Comparison of ENCODE assay signal across 8 cellular contexts in the genomic region with DNA sequence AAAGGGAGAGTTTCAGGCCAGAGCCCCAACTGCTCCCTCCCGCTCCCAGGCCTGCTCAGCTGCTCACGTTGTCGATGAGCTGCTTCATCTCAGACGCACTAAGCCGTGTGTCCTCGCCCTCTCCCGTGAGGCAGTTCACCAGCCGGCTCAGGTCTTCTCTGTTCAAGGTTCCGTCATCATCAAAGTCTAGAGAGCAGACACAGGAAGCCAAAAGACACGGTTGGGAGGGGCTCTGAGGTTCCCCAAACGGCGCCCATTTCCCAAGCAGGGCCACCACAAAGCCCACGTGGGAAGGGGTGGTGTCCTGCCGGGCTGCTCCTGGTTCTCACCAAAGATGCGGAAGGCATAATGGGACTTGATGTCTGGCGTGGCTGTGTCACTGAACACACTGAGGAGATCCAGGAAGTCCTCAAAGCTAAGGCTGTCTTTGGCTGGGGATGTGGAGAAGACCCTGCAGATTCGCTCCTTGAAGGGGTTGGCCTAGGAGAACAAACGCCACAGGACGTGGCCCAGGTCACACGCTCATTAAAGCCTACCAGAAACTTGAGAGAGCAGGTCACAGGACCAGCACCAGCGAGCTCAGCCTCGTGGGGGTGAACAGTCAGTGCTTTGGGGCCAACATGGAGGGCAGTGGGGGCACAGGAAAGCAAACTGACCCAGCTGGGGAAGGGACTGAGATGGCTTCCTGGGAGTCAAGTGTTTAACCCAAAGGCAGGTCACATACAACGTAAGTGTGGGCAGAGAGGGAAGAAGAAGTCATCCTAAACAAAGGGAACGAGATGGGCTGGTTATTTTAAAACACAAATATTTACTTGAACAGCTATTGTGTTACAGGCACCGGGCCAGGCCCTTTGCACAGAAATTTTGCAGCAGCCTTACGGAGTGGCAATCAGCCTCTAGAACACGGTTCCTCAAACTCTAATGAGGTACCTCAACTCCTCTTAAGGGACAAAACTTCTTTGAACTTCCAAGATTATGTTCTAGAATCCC. TPM values are rescaled to one million over a fixed set of nuclear protein-coding genes. Genes with fewer than 3 reads are reported as not detected.
DNase-seq lines count a peak whose midpoint lies in the region; ATAC-seq and TF ChIP-seq lines count a peak whose summit lies in the region.

No MANE protein-coding gene starts in this region.

- H3K36me3 ChIP-seq in GM23248 (ENCODE audit: low read depth) = no peaks in the 10 kb centered on the region

- H4K20me1 ChIP-seq in GM23248 (ENCODE audit: insufficient read depth) = no peaks in the 10 kb centered on the region

- DNase-seq in activated CD4-positive, alpha-beta T cell treated with anti-CD3 and anti-CD28 coated beads, Interleukin-2, amount 50 U/mL, for 4 hours = peak; percentile 69 to 74
- DNase-seq in epithelial cell of esophagus (ENCODE audit: low read depth) (peak; percentile 30), cortex of kidney (lab: John Stamatoyannopoulos, UW) (no peak), GM23248 (no peak), NCI-H1694 (lab: John Stamatoyannopoulos, UW) (no peak)
- peak; percentile 46 to 52 for DNase-seq in stimulated activated CD4-positive, alpha-beta T cell treated with anti-CD3 and anti-CD28 coated beads, Interleukin-2, amount 100 ng/mL, for 48 hours

- no peak overlapping the region for H3K9ac ChIP-seq in GM23248

- WGBS in GM23248 (ENCODE audit: low coverage in 1 of 2, low lambda C conversion rate in 2 of 2, missing lambda C conversion rate in 2 of 2), 2 experiments = 81 to 84% methylated on average over 24 to 27 of the region's 27 CpGs

- H3K4me1 ChIP-seq in GM23248 (ENCODE audit: insufficient read depth) = 0 out of 2 replicates have a peak, but pooled peaks cover 8% of the 10 kb centered on the region

- peak; percentile 20 for ATAC-seq in GM21529 (IDR thresholded peaks at IDR 0.05; ENCODE audit: unreplicated experiment)
- no peak for ATAC-seq in GM19397 (IDR thresholded peaks at IDR 0.05; ENCODE audit: unreplicated experiment)

- H3K9me3 ChIP-seq in GM23248 (ENCODE audit: low read depth) = no peaks in the 10 kb centered on the region

- peaks cover 22% of the 10 kb centered on the region for H3K79me2 ChIP-seq in GM23248 (ENCODE audit: insufficient read depth)

- H3K4me3 ChIP-seq in epithelial cell of esophagus (ENCODE audit: low read length) (no peak overlapping the region), GM23248 (no peak overlapping the region)

- in situ Hi-C loops in GM23248 (cut with MboI) = no loop called here

- no peak overlapping the region for H3K27ac ChIP-seq in GM23248

- H3K4me2 ChIP-seq in GM23248 (ENCODE audit: unreplicated experiment) = no peak overlapping the region

- no peaks in the 10 kb centered on the region for H3K9me2 ChIP-seq in GM23248 (ENCODE audit: insufficient read depth)

- TF ChIP-seq CTCF in epithelial cell of esophagus (IDR thresholded peaks at IDR 0.05; ENCODE audit: insufficient read depth, low read depth, low read length, missing control alignments) = no peak

- H3K27me3 ChIP-seq in GM23248 (replicated peaks; ENCODE audit: insufficient read depth) = no peaks in the 10 kb centered on the region

- no peaks in the 10 kb centered on the region for H3F3A ChIP-seq in GM23248 (ENCODE audit: insufficient read depth)

- H2AFZ ChIP-seq in GM23248 = no peak overlapping the region

RNA-seq across cellular contexts. Expression of a gene that starts 2.4 kb away (rescaled TPM):
- total RNA-seq in GM23248 (2014; rRNA removed; shearing (Covaris generic)) = 30.7 and 45.8 TPM in 2 replicates
- polyA plus RNA-seq in GM23248 (2016; fragmentation: Nextera tagmentation; extraction: Ambion mirVana) = 123 and 129 TPM in 2 replicates

RNA-seq across cellular contexts. Expression of a gene that starts 2.7 kb away (rescaled TPM):
- total RNA-seq in GM23248 (2014; rRNA removed; shearing (Covaris generic)) = 9.0 TPM in 2 replicates
- 1.3 TPM in 2 replicates for polyA plus RNA-seq in GM23248 (2016; fragmentation: Nextera tagmentation; extraction: Ambion mirVana)

RNA-seq across cellular contexts. Expression of a gene that starts 18.0 kb away (rescaled TPM):
- not detected in 2 replicates for total RNA-seq in GM23248 (2014; rRNA removed; shearing (Covaris generic))
- not detected in 2 replicates for polyA plus RNA-seq in GM23248 (2016; fragmentation: Nextera tagmentation; extraction: Ambion mirVana)

RNA-seq across cellular contexts. Expression of a gene that starts 30.2 kb away (rescaled TPM):
- total RNA-seq in GM23248 (2014; rRNA removed; shearing (Covaris generic)) = 3.2 and 3.6 TPM in 2 replicates
- 4.5 and 4.7 TPM in 2 replicates for polyA plus RNA-seq in GM23248 (2016; fragmentation: Nextera tagmentation; extraction: Ambion mirVana)

RNA-seq across cellular contexts. Expression of a gene that starts 34.1 kb away (rescaled TPM):
- total RNA-seq in GM23248 (2014; rRNA removed; shearing (Covaris generic)) = 98.8 and 122 TPM in 2 replicates
- 99.5 and 107 TPM in 2 replicates for polyA plus RNA-seq in GM23248 (2016; fragmentation: Nextera tagmentation; extraction: Ambion mirVana)

Comparison
In these comparisons a context has a peak if more than half of its experiments do, and no peak if none do; other contexts are left out.
1. DNase-seq: peak in activated CD4-positive, alpha-beta T cell treated with anti-CD3 and anti-CD28 coated beads, Interleukin-2, amount 50 U/mL, for 4 hours (2 of 2), epithelial cell of esophagus (single experiment) and stimulated activated CD4-positive, alpha-beta T cell treated with anti-CD3 and anti-CD28 coated beads, Interleukin-2, amount 100 ng/mL, for 48 hours (2 of 2); none in cortex of kidney (single experiment), GM23248 (single experiment) and NCI-H1694 (single experiment).